Comparison of ENCODE assay signal across 19 cellular contexts in genomic region chr10:101478956-101479355, GRCh38.
DNase-seq lines count a peak whose midpoint lies in the region; ATAC-seq, FAIRE-seq and TF ChIP-seq lines count a peak whose summit lies in the region.
"Had no signal": no experiment of that assay in that cellular context is flagged by ENCODE, and none has a peak within 500 bp of the region (broad histone marks: within the 10 kb centered on the region; RNA-seq: fewer than 3 reads in every experiment).

No MANE protein-coding gene starts in this region.

- no peaks in the 10 kb centered on the region for H3K9me3 Mint-ChIP-seq in activated T-cell treated with anti-CD3 and anti-CD28 coated beads, Interleukin-2, amount 50 U/mL, for 24 hours
- H3K9me3 Mint-ChIP-seq in nephron progenitor cell, result no peaks in the 10 kb centered on the region
- H3K9me3 Mint-ChIP-seq: CD14-positive monocyte; CD8-positive, alpha-beta T cell; H9 had no signal

- DNase-seq in activated T-cell treated with anti-CD3 and anti-CD28 coated beads, Interleukin-2, amount 50 U/mL, for 24 hours, result no peak
- no peak for DNase-seq in activated T-cell treated with anti-CD3 and anti-CD28 coated beads for 4 hours
- DNase-seq in nephron progenitor cell, result no peak
- DNase-seq in kidney, result no peak
- DNase-seq in NCI-H2196 (lab: John Stamatoyannopoulos, UW; ENCODE audit: unreplicated experiment), result no peak
- DNase-seq: 8988T; CD8-positive, alpha-beta T cell; DMS 273 treated with DMSO at 0.1 percent for 48 hours; DMS53; DND-41; EL; H9 had no signal

- no peak overlapping the region for H3K4me3 ChIP-seq in kidney (ENCODE audit: low read length in 2 of 2)
- H3K4me3 ChIP-seq: BLaER1, GM12878 had no signal

- no peaks in the 10 kb centered on the region for H3K36me3 ChIP-seq in kidney (ENCODE audit: control insufficient read depth in 1 of 2, insufficient read depth in 2 of 2, low read length in 2 of 2)

- peaks cover 3% of the 10 kb centered on the region for H3K4me1 Mint-ChIP-seq in activated T-cell treated with anti-CD3 and anti-CD28 coated beads, Interleukin-2, amount 50 U/mL, for 24 hours (ENCODE audit: low read depth)
- no peaks in the 10 kb centered on the region for H3K4me1 Mint-ChIP-seq in nephron progenitor cell
- H3K4me1 Mint-ChIP-seq: CD14-positive monocyte, H9 had no signal

- H3K4me1 ChIP-seq in kidney (ENCODE audit: control insufficient read depth in 1 of 2, insufficient read depth in 1 of 2, low read depth in 1 of 2, low read length in 2 of 2), result no peaks in the 10 kb centered on the region
- H3K4me1 ChIP-seq: BLaER1 had no signal

- TF ChIP-seq CTCF in nephron progenitor cell (IDR thresholded peaks at IDR 0.05) (no peak), kidney (IDR thresholded peaks at IDR 0.05; ENCODE audit: borderline replicate concordance, extremely low read depth, insufficient read depth) (no peak)

- peak overlapping the region; percentile 47 for H3K27ac Mint-ChIP-seq in activated T-cell treated with anti-CD3 and anti-CD28 coated beads, Interleukin-2, amount 50 U/mL, for 24 hours
- H3K27ac Mint-ChIP-seq in nephron progenitor cell, result peak overlapping the region; percentile 23
- H3K27ac Mint-ChIP-seq: CD14-positive monocyte; CD8-positive, alpha-beta T cell; H9 had no signal

- H3K9me3 ChIP-seq in kidney (ENCODE audit: control insufficient read depth in 1 of 2, low read length in 2 of 2), result no peaks in the 10 kb centered on the region
- H3K9me3 ChIP-seq: BLaER1 had no signal

- ATAC-seq in HG03354 (IDR thresholded peaks at IDR 0.05; ENCODE audit: poor library complexity, severe bottlenecking, unreplicated experiment), result peak; percentile 59
- ATAC-seq in HG02970 (IDR thresholded peaks at IDR 0.05; ENCODE audit: low FRiP score, unreplicated experiment), result no peak
- ATAC-seq: CD8-positive, alpha-beta T cell; GM12878 had no signal

- no peak for FAIRE-seq in kidney (lab: Jason Lieb, UNC)
- FAIRE-seq: GM12878, H1 had no signal

- no peak overlapping the region for H3K27ac ChIP-seq in kidney (ENCODE audit: low read depth in 2 of 2, low read length in 2 of 2)
- H3K27ac ChIP-seq: BLaER1, HL-60 had no signal

- H3K4me3 Mint-ChIP-seq in activated T-cell treated with anti-CD3 and anti-CD28 coated beads, Interleukin-2, amount 50 U/mL, for 24 hours, result no peak overlapping the region
- H3K4me3 Mint-ChIP-seq in nephron progenitor cell, result no peak overlapping the region
- H3K4me3 Mint-ChIP-seq: CD14-positive monocyte; CD8-positive, alpha-beta T cell; H9 had no signal

- H3K36me3 Mint-ChIP-seq in activated T-cell treated with anti-CD3 and anti-CD28 coated beads, Interleukin-2, amount 50 U/mL, for 24 hours (ENCODE audit: low read depth), result peaks cover 25% of the 10 kb centered on the region
- H3K36me3 Mint-ChIP-seq in nephron progenitor cell (ENCODE audit: low read depth), result peaks cover 34% of the 10 kb centered on the region

- no peak overlapping the region for H3K9ac ChIP-seq in kidney (ENCODE audit: low read length in 2 of 2)
- H3K9ac ChIP-seq: BLaER1 had no signal

- H3K27me3 Mint-ChIP-seq in activated T-cell treated with anti-CD3 and anti-CD28 coated beads, Interleukin-2, amount 50 U/mL, for 24 hours, result no peaks in the 10 kb centered on the region
- peaks cover 1% of the 10 kb centered on the region for H3K27me3 Mint-ChIP-seq in nephron progenitor cell (ENCODE audit: low read depth, poor library complexity)

- intact Hi-C loops in kidney (cut with DNase I), result no loop called here
